In the genomic region with DNA sequence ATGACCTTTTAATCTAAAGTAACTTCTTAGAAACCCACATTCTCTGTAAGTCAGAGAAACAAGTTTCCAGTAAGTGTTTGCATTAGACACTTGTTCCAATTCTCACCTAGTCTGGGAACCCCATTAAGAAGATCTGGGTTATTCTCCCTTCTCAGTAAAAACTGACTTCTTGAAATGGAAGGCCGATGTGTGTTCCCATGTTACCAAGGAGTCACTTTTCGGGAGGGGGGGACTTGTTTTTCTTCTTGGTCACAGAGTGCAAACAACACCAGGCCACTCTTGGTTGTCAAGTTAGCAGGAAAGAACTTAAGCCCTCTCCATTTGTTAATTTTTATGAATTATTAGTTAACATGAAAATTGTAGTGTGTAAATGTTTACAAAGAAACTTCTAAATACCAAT, we compare ENCODE assay signal across 24 cellular contexts. TPM values are rescaled to one million over a fixed set of nuclear protein-coding genes. Genes with fewer than 3 reads are reported as not detected.
DNase-seq lines count a peak whose midpoint lies in the region; ATAC-seq and TF ChIP-seq lines count a peak whose summit lies in the region.
"Had no signal": no experiment of that assay in that cellular context is flagged by ENCODE, and none has a peak within 500 bp of the region (broad histone marks: within the 10 kb centered on the region; RNA-seq: fewer than 3 reads in every experiment).

No MANE protein-coding gene starts in this region.

- peaks cover 17% of the 10 kb centered on the region for H3K4me1 Mint-ChIP-seq in memory B cell

- 39 to 62% methylated on average over 2 of the region's 2 CpGs for WGBS in body of pancreas, 2 donors

- ATAC-seq in body of pancreas = no peak
- ATAC-seq in memory B cell (ENCODE audit: low read depth) = no peak
- no peak for ATAC-seq in HG03025 (IDR thresholded peaks at IDR 0.05; ENCODE audit: low FRiP score, unreplicated experiment)
- ATAC-seq: PC-3 had no signal

- no peak for TF ChIP-seq POLR2A in body of pancreas (IDR thresholded peaks at IDR 0.05)

- TF ChIP-seq CTCF in body of pancreas (IDR thresholded peaks at IDR 0.05) (no peak), parathyroid adenoma (IDR thresholded peaks at IDR 0.05) (no peak)

- H3K79me2 ChIP-seq in parathyroid adenoma = peaks cover 21% of the 10 kb centered on the region

- H3K4me1 ChIP-seq in body of pancreas = peaks cover 20% of the 10 kb centered on the region
- H3K4me1 ChIP-seq in parathyroid adenoma = peaks cover 49% of the 10 kb centered on the region
- H3K4me1 ChIP-seq: SJCRH30 had no signal

- H3K4me3 ChIP-seq in body of pancreas (no peak overlapping the region), parathyroid adenoma (ENCODE audit: low read depth, low read length) (peak overlapping the region; percentile 22)
- H3K4me3 ChIP-seq: SJCRH30 had no signal

- DNase-seq in DMS79 (lab: John Stamatoyannopoulos, UW) (peak; percentile 8), DMS79 treated with DMSO at 0.1 percent for 48 hours (lab: John Stamatoyannopoulos, UW) (no peak), body of pancreas (no peak), memory B cell (ENCODE audit: low spot score in 2 of 2) (no peak), D341Med (ENCODE audit: low spot score) (no peak), NCI-H748 (lab: John Stamatoyannopoulos, UW; ENCODE audit: unreplicated experiment) (no peak)
- DNase-seq: BE2C; CD8-positive, alpha-beta memory T cell; Karpas-422; NCI-H1092; NCI-H1436; NCI-H187; NCI-H2081 treated with DMSO at 0.1 percent for 48 hours; NCI-H2171; NCI-H345; NCI-H510A treated with DMSO at 0.1 percent for 48 hours; NCI-H774; NK-92 treated with Interleukin-12 subunit alpha and Interleukin-12 subunit beta, amount 100 ng/mL, for 24 hours; PC-3; SJCRH30 had no signal

- peak overlapping the region; percentile 40 for H2AFZ ChIP-seq in parathyroid adenoma

- peaks cover 15% of the 10 kb centered on the region for H3K36me3 Mint-ChIP-seq in memory B cell

- peak overlapping the region; percentile 48 for H3K4me2 ChIP-seq in parathyroid adenoma (ENCODE audit: low read length)

- H3K27ac ChIP-seq in body of pancreas (peak overlapping the region in 3 of 4 donors; percentile 17 to 62 (median 44)), parathyroid adenoma (peak overlapping the region; percentile 89)
- H3K27ac ChIP-seq: 22Rv1, SJCRH30 had no signal

- H3K9me3 ChIP-seq in body of pancreas (no peaks in the 10 kb centered on the region), parathyroid adenoma (ENCODE audit: control insufficient read depth, low read length) (no peaks in the 10 kb centered on the region)
- H3K9me3 ChIP-seq: BE2C, SJCRH30 had no signal

- H3K9me3 Mint-ChIP-seq in memory B cell = no peaks in the 10 kb centered on the region
- H3K9me3 Mint-ChIP-seq: CD14-positive monocyte; CD8-positive, alpha-beta memory T cell had no signal

- peak overlapping the region; percentile 17 for H3K9ac ChIP-seq in parathyroid adenoma

- no peaks in the 10 kb centered on the region for H3K36me3 ChIP-seq in body of pancreas (replicated peaks in 1 of 2; ENCODE audit: insufficient read depth in 1 of 2, low read depth in 2 of 2)
- no peaks in the 10 kb centered on the region for H3K36me3 ChIP-seq in parathyroid adenoma (ENCODE audit: control insufficient read depth, insufficient read depth, low read length)
- H3K36me3 ChIP-seq: BE2C, SJCRH30 had no signal

- intact Hi-C loops in body of pancreas (cut with DNase I) = no loop called here

- H3K27ac Mint-ChIP-seq in memory B cell = peak overlapping the region; percentile 45

- H3K27me3 Mint-ChIP-seq in memory B cell = no peaks in the 10 kb centered on the region
- H3K27me3 Mint-ChIP-seq: CD8-positive, alpha-beta memory T cell had no signal

- H3K27me3 ChIP-seq in body of pancreas (no peaks in the 10 kb centered on the region), parathyroid adenoma (ENCODE audit: control insufficient read depth, insufficient read depth, low read length) (no peaks in the 10 kb centered on the region)
- H3K27me3 ChIP-seq: BE2C, SJCRH30 had no signal

- no peak overlapping the region for H3K4me3 Mint-ChIP-seq in memory B cell
- H3K4me3 Mint-ChIP-seq: CD14-positive monocyte; CD8-positive, alpha-beta memory T cell had no signal

RNA-seq across cellular contexts. Expression of a gene that starts 55.6 kb away (rescaled TPM):
- total RNA-seq in body of pancreas = 10 to 100 TPM; 29.3 to 29.8 TPM
